Comparison of ENCODE assay signal across 1 cellular context in the genomic region with DNA sequence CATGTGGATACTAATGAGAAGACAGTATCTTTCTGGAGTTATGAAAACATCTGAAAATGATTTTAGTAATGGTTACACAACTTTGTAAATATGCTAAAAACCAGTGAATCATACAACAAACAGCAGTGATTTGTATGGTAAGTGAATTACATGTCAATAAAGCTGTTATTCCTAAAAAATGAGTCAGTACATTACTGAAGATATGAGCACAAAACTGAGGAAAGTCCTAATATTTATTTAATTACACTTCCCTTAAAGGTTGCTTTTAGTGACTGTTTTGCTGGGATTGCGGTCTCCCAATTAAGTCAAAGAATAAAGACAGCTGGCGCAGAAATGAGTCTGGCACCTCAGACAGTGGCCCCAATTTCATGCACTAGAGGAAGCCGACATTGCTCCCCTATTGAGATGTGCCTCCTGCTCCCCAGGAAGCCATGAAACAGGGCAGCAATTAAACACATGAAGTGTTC.
TF ChIP-seq lines count a peak whose summit lies in the region.

No MANE protein-coding gene starts in this region.

TF ChIP-seq in SK-N-SH, 30 proteins besides CTCF, POLR2A, EP300 and RAD21 (continued from another document):
- TF ChIP-seq, protein P1, sequence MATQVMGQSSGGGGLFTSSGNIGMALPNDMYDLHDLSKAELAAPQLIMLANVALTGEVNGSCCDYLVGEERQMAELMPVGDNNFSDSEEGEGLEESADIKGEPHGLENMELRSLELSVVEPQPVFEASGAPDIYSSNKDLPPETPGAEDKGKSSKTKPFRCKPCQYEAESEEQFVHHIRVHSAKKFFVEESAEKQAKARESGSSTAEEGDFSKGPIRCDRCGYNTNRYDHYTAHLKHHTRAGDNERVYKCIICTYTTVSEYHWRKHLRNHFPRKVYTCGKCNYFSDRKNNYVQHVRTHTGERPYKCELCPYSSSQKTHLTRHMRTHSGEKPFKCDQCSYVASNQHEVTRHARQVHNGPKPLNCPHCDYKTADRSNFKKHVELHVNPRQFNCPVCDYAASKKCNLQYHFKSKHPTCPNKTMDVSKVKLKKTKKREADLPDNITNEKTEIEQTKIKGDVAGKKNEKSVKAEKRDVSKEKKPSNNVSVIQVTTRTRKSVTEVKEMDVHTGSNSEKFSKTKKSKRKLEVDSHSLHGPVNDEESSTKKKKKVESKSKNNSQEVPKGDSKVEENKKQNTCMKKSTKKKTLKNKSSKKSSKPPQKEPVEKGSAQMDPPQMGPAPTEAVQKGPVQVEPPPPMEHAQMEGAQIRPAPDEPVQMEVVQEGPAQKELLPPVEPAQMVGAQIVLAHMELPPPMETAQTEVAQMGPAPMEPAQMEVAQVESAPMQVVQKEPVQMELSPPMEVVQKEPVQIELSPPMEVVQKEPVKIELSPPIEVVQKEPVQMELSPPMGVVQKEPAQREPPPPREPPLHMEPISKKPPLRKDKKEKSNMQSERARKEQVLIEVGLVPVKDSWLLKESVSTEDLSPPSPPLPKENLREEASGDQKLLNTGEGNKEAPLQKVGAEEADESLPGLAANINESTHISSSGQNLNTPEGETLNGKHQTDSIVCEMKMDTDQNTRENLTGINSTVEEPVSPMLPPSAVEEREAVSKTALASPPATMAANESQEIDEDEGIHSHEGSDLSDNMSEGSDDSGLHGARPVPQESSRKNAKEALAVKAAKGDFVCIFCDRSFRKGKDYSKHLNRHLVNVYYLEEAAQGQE (IDR thresholded peaks at IDR 0.05; ENCODE audit: low read depth, low read length) = no peak
- TF ChIP-seq, protein P2, sequence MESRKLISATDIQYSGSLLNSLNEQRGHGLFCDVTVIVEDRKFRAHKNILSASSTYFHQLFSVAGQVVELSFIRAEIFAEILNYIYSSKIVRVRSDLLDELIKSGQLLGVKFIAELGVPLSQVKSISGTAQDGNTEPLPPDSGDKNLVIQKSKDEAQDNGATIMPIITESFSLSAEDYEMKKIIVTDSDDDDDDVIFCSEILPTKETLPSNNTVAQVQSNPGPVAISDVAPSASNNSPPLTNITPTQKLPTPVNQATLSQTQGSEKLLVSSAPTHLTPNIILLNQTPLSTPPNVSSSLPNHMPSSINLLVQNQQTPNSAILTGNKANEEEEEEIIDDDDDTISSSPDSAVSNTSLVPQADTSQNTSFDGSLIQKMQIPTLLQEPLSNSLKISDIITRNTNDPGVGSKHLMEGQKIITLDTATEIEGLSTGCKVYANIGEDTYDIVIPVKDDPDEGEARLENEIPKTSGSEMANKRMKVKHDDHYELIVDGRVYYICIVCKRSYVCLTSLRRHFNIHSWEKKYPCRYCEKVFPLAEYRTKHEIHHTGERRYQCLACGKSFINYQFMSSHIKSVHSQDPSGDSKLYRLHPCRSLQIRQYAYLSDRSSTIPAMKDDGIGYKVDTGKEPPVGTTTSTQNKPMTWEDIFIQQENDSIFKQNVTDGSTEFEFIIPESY (IDR thresholded peaks at IDR 0.05; ENCODE audit: borderline replicate concordance, low read depth) = no peak
- TF ChIP-seq RXRA (IDR thresholded peaks at IDR 0.05; ENCODE audit: borderline replicate concordance, low read depth) = peak; percentile 16; the same call in 1 of the 2 replicates
- TF ChIP-seq TEAD4 (IDR thresholded peaks at IDR 0.05; ENCODE audit: borderline replicate concordance, insufficient read depth) = peak; percentile 91
- TF ChIP-seq TAF1 (IDR thresholded peaks at IDR 0.05; ENCODE audit: borderline replicate concordance, low read depth, low read length) = no peak
- no peak for TF ChIP-seq FOXJ3 (CRISPR knock-in tag; IDR thresholded peaks at IDR 0.05)
- TF ChIP-seq MXI1 (IDR thresholded peaks at IDR 0.05; ENCODE audit: low read depth, low read length) = no peak
- TF ChIP-seq NFIC (IDR thresholded peaks at IDR 0.05; ENCODE audit: borderline replicate concordance) = peak; percentile 35; the same call in 1 of the 2 replicates
- TF ChIP-seq, protein P3, sequence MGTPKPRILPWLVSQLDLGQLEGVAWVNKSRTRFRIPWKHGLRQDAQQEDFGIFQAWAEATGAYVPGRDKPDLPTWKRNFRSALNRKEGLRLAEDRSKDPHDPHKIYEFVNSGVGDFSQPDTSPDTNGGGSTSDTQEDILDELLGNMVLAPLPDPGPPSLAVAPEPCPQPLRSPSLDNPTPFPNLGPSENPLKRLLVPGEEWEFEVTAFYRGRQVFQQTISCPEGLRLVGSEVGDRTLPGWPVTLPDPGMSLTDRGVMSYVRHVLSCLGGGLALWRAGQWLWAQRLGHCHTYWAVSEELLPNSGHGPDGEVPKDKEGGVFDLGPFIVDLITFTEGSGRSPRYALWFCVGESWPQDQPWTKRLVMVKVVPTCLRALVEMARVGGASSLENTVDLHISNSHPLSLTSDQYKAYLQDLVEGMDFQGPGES (IDR thresholded peaks at IDR 0.05; ENCODE audit: low read depth, low read length) = no peak
- TF ChIP-seq FOSL2 (IDR thresholded peaks at IDR 0.05; ENCODE audit: borderline replicate concordance, low read depth) = peak; percentile 93
- TF ChIP-seq POLR2AphosphoS5 (IDR thresholded peaks at IDR 0.05; ENCODE audit: low read depth, low read length) = peak; percentile 63; the same call in 1 of the 2 replicates
- no peak; the same call in 1 of the 2 replicates for TF ChIP-seq YY1 (IDR thresholded peaks at IDR 0.05; ENCODE audit: low read depth)
- TF ChIP-seq, protein P4, sequence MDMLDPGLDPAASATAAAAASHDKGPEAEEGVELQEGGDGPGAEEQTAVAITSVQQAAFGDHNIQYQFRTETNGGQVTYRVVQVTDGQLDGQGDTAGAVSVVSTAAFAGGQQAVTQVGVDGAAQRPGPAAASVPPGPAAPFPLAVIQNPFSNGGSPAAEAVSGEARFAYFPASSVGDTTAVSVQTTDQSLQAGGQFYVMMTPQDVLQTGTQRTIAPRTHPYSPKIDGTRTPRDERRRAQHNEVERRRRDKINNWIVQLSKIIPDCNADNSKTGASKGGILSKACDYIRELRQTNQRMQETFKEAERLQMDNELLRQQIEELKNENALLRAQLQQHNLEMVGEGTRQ (IDR thresholded peaks at IDR 0.05; ENCODE audit: borderline replicate concordance, low read depth, low read length) = no peak
- no peak for TF ChIP-seq ELF1 (IDR thresholded peaks at IDR 0.05)
- no peak for TF ChIP-seq EZH2phosphoT487 (IDR thresholded peaks at IDR 0.05; ENCODE audit: borderline replicate concordance, low read depth)
- peak; percentile 69 for TF ChIP-seq FOXM1 (IDR thresholded peaks at IDR 0.05; ENCODE audit: low read depth)
- TF ChIP-seq GATA2 (CRISPR knock-in tag; IDR thresholded peaks at IDR 0.05) = no peak
- TF ChIP-seq JUND (IDR thresholded peaks at IDR 0.05) = peak; percentile 94
- no peak; the same call in 1 of the 2 replicates for TF ChIP-seq GABPA (IDR thresholded peaks at IDR 0.05; ENCODE audit: low read depth)
- no peak for TF ChIP-seq SMC3 (IDR thresholded peaks at IDR 0.05; ENCODE audit: low read depth, low read length)
- no peak for TF ChIP-seq RCOR1 (IDR thresholded peaks at IDR 0.05; ENCODE audit: low read length)
- no peak for TF ChIP-seq NRF1 (IDR thresholded peaks at IDR 0.05; ENCODE audit: low read depth, low read length)
- peak; percentile 97 for TF ChIP-seq TCF12 (IDR thresholded peaks at IDR 0.05)
- no peak for TF ChIP-seq RFX5 (IDR thresholded peaks at IDR 0.05; ENCODE audit: low read length)
- TF ChIP-seq SIN3A (IDR thresholded peaks at IDR 0.05; ENCODE audit: borderline replicate concordance, low read depth, low read length) = no peak
